8 cellular contexts compared by ENCODE assay signal in the genomic region with DNA sequence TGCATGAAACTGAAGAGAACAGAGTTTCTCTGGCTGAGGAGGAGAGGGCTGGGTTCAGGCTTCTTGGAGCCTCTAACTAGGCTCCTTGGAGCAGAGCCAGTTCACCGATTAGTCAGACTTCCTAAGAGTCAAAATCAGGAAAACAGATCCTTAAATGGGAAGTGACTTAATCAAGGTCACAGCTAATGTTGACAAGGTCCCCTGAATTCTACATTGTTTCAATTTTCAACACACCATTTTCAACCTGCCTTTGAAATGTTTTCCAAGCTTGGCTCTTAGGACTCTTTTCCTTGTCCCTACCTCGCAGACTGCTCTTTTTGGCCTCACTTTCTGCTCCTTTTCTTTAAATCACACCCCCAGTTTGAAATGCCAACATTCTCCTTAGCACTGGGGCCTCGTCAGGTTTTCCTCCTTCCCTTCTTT. TPM values are rescaled to one million over a fixed set of nuclear protein-coding genes. Genes with fewer than 3 reads are reported as not detected.
DNase-seq lines count a peak whose midpoint lies in the region; ATAC-seq, FAIRE-seq and TF ChIP-seq lines count a peak whose summit lies in the region.

No MANE protein-coding gene starts in this region.

- 0% methylated on average over 1 of the region's 3 CpGs; no CpG with 5 or more reads in 1 of the 2 experiments for WGBS in IMR-90 (ENCODE audit: extremely low coverage in 2 of 2, insufficient read length in 1 of 2), 2 experiments
- 7% methylated on average over 3 of the region's 3 CpGs for WGBS in HepG2 (ENCODE audit: low lambda C conversion rate)
- 54 to 59% methylated on average over 2 to 3 of the region's 3 CpGs for WGBS in transverse colon (ENCODE audit: low coverage in 1 of 2), 2 donors

- peak overlapping the region; percentile 52; the same call in 1 of the 2 replicates for H3K9ac ChIP-seq in IMR-90 (ENCODE audit: low read depth, low read length)
- peak overlapping the region; percentile 2; the same call in 1 of the 2 replicates for H3K9ac ChIP-seq in HepG2 (ENCODE audit: insufficient read depth, low read depth, low read length)

- CTCF ChIA-PET in IMR-90 (lab: Yijun Ruan, JAX) = no interaction called here
- CTCF ChIA-PET in HepG2 (lab: Yijun Ruan, JAX; ENCODE audit: low intra/inter-chr PET ratio, low total read pairs) = no interaction called here

- H3K27me3 Mint-ChIP-seq in activated naive CD8-positive, alpha-beta T cell treated with anti-CD3 and anti-CD28 coated beads for 36 hours = peaks cover 7% of the 10 kb centered on the region
- peaks cover 10% of the 10 kb centered on the region for H3K27me3 Mint-ChIP-seq in activated CD4-positive, alpha-beta T cell treated with anti-CD3 and anti-CD28 coated beads, Interleukin-2, amount 10 ng/mL, durations not matched to agents 24 days and 14 days

- no peak overlapping the region for H3K4me3 ChIP-seq in IMR-90 (ENCODE audit: insufficient read depth, low read depth, low read length)
- no peak overlapping the region for H3K4me3 ChIP-seq in bronchial epithelial cell (ENCODE audit: low read depth, low read length)
- no peak overlapping the region for H3K4me3 ChIP-seq in HepG2 (replicated peaks in 1 of 3; ENCODE audit: insufficient read depth in 1 of 3, low read depth in 2 of 3, low read length in 3 of 3)
- H3K4me3 ChIP-seq in transverse colon = no peak overlapping the region

- peak overlapping the region; percentile 93 for H3K14ac ChIP-seq in IMR-90 (replicated peaks; ENCODE audit: low read depth, low read length)

- peak overlapping the region; percentile 97 to 98 for H4K8ac ChIP-seq in IMR-90 (ENCODE audit: low read depth in 2 of 2, low read length in 2 of 2)

- H3K9me3 ChIP-seq in IMR-90 (ENCODE audit: control insufficient read depth, insufficient read depth, low read length) (no peaks in the 10 kb centered on the region), HepG2 (ENCODE audit: low read length) (peaks cover 9% of the 10 kb centered on the region; the same call in 1 of the 2 replicates), transverse colon (no peaks in the 10 kb centered on the region)

- H2BK5ac ChIP-seq in IMR-90 (ENCODE audit: low read depth, low read length, poor library complexity, severe bottlenecking) = peak overlapping the region; percentile 92

- H3K56ac ChIP-seq in IMR-90 (ENCODE audit: extremely low read depth, insufficient read depth, low read length) = peak overlapping the region; percentile 96

- H2AFZ ChIP-seq in IMR-90 (replicated peaks; ENCODE audit: low read length, poor library complexity) (peak overlapping the region; percentile 66), HepG2 (ENCODE audit: low read length) (no peak overlapping the region)

- H3K4me3 Mint-ChIP-seq in activated naive CD8-positive, alpha-beta T cell treated with anti-CD3 and anti-CD28 coated beads for 36 hours = no peak overlapping the region
- H3K4me3 Mint-ChIP-seq in activated CD4-positive, alpha-beta T cell treated with anti-CD3 and anti-CD28 coated beads, Interleukin-2, amount 10 ng/mL, durations not matched to agents 24 days and 14 days = no peak overlapping the region

- peak overlapping the region; percentile 89; the same call in 1 of the 2 replicates for H4K5ac ChIP-seq in IMR-90 (ENCODE audit: low read depth, low read length)

- H3K4me2 ChIP-seq in IMR-90 (ENCODE audit: low read depth, low read length) (peak overlapping the region; percentile 65; the same call in 1 of the 2 replicates), HepG2 (ENCODE audit: low read depth, low read length) (peak overlapping the region; percentile 25; the same call in 1 of the 2 replicates)

- peaks cover 8% of the 10 kb centered on the region for H3K9me3 Mint-ChIP-seq in activated naive CD8-positive, alpha-beta T cell treated with anti-CD3 and anti-CD28 coated beads for 36 hours
- H3K9me3 Mint-ChIP-seq in activated CD4-positive, alpha-beta T cell treated with anti-CD3 and anti-CD28 coated beads, Interleukin-2, amount 10 ng/mL, durations not matched to agents 24 days and 14 days = peaks cover 19% of the 10 kb centered on the region

- intact Hi-C loops in IMR-90 (cut with micrococcal nuclease) = no loop called here
- intact Hi-C loops in HepG2 (cut with micrococcal nuclease; ENCODE audit: unreplicated experiment) = loop anchor here (10.0 kb wide), 1 partner anchor 389 kb away; no protein-coding TSS in a partner anchor
- intact Hi-C loops in transverse colon (cut with DNase I; ENCODE audit: low total_unique reads) = loop anchor here (5.0 kb wide), 1 partner anchor 287 kb away; no protein-coding TSS in a partner anchor
- intact Hi-C loops in activated CD4-positive, alpha-beta T cell treated with anti-CD3 and anti-CD28 coated beads, Interleukin-2, amount 10 ng/mL, durations not matched to agents 24 days and 14 days (cut with micrococcal nuclease) = loop anchor here (5.0 kb wide), 1 partner anchor 392 kb away; no protein-coding TSS in a partner anchor

- H3K27ac ChIP-seq in IMR-90 (ENCODE audit: insufficient read depth, low read length) (peak overlapping the region; percentile 94), HepG2 (ENCODE audit: extremely low read length, insufficient read depth, low read length) (no peak overlapping the region), transverse colon (peak overlapping the region; percentile 65 to 85 (median 73))

- H3K23ac ChIP-seq in IMR-90 (ENCODE audit: low read depth, low read length) = peak overlapping the region; percentile 91

- POLR2A ChIA-PET in IMR-90 (lab: Charles Lee; ENCODE audit: unreplicated experiment) (no interaction called here), HepG2 (lab: Yijun Ruan, JAX) (no interaction called here)

- BruUV-seq in IMR-90 (replicated peaks; lab: Mats Ljungman, UMichigan) (no TSS peak), HepG2 (replicated peaks; lab: Mats Ljungman, UMichigan) (no TSS peak)

- peaks cover 21% of the 10 kb centered on the region for H3K4me1 ChIP-seq in IMR-90 (ENCODE audit: control insufficient read depth, insufficient read depth, low read length)
- H3K4me1 ChIP-seq in HepG2 (ENCODE audit: insufficient read depth, low read length) = peaks cover 37% of the 10 kb centered on the region
- peaks cover 5 to 32% (median 23%) of the 10 kb centered on the region in 4 donors for H3K4me1 ChIP-seq in transverse colon

- peak; percentile 60 for ATAC-seq in IMR-90 (ENCODE audit: low read depth)
- ATAC-seq in HepG2 = no peak

- no peaks in the 10 kb centered on the region for H4K20me1 ChIP-seq in IMR-90 (ENCODE audit: insufficient read depth, low read length)
- H4K20me1 ChIP-seq in HepG2 (ENCODE audit: insufficient read depth, low read length) = no peaks in the 10 kb centered on the region

- dilution Hi-C loops in IMR-90 (cut with HindIII; ENCODE audit: low sequenced_read_pairs, unreplicated experiment) = no loop called here

- H3K27me3 ChIP-seq in IMR-90 (ENCODE audit: control insufficient read depth, insufficient read depth, low read length) (no peaks in the 10 kb centered on the region), bronchial epithelial cell (ENCODE audit: control insufficient read depth, insufficient read depth, low read length) (no peaks in the 10 kb centered on the region), HepG2 (ENCODE audit: control insufficient read depth in 1 of 2, insufficient read depth in 2 of 2, low read length in 2 of 2) (peaks cover 8 to 21% of the 10 kb centered on the region in 2 experiments; a peak in 2 of 5 replicates), transverse colon (no peaks in the 10 kb centered on the region)

- TF ChIP-seq EP300 in HepG2 (IDR thresholded peaks at IDR 0.05; ENCODE audit: low read depth in 2 of 2, low read length in 2 of 2) (no peak), HepG2 (CRISPR knock-in tag; IDR thresholded peaks at IDR 0.05; ENCODE audit: borderline replicate concordance) (no peak), transverse colon (IDR thresholded peaks at IDR 0.05; ENCODE audit: low read depth) (no peak)

- FAIRE-seq in bronchial epithelial cell (lab: Jason Lieb, UNC) (no peak), HepG2 (lab: Jason Lieb, UNC) (no peak)

- no peak for TF ChIP-seq CTCF in IMR-90 (conservative IDR thresholded peaks at IDR 0.05; ENCODE audit: low read depth, low read length)
- TF ChIP-seq CTCF in bronchial epithelial cell (IDR thresholded peaks at IDR 0.05; ENCODE audit: insufficient read depth, low read length, severe bottlenecking) = no peak
- no peak for TF ChIP-seq CTCF in HepG2 (CRISPR knock-in tag; IDR thresholded peaks at IDR 0.05)
- no peak for TF ChIP-seq CTCF in transverse colon (IDR thresholded peaks at IDR 0.05)

- in situ Hi-C loops in IMR-90 (cut with MboI; ENCODE audit: low sequenced_read_pairs) = loop anchor here (10.0 kb wide), 1 partner anchor 389 kb away; no protein-coding TSS in a partner anchor
- in situ Hi-C loops in HepG2 (cut with HindIII; ENCODE audit: extremely low pct_ligation_motif_present, low pct_unique_long_range_greater_than_20kb) = no loop called here
- in situ Hi-C loops in transverse colon (cut with MboI; ENCODE audit: low pct_ligation_motif_present in 1 of 4, low pct_unique_long_range_greater_than_20kb in 1 of 4, low sequenced_read_pairs in 3 of 4) = loop anchor here in 1 of 4 donors (25.0 kb wide), 1 partner anchor 387 kb away; no protein-coding TSS in a partner anchor

- peaks cover 20% of the 10 kb centered on the region for H3K4me1 Mint-ChIP-seq in activated naive CD8-positive, alpha-beta T cell treated with anti-CD3 and anti-CD28 coated beads for 36 hours
- H3K4me1 Mint-ChIP-seq in activated CD4-positive, alpha-beta T cell treated with anti-CD3 and anti-CD28 coated beads, Interleukin-2, amount 10 ng/mL, durations not matched to agents 24 days and 14 days = peaks cover 22% of the 10 kb centered on the region

- peak overlapping the region; percentile 94 for H2AK5ac ChIP-seq in IMR-90 (ENCODE audit: low read depth, low read length)

- peak overlapping the region; percentile 56 for H2AK9ac ChIP-seq in IMR-90 (replicated peaks; ENCODE audit: low read depth, low read length, poor library complexity)

- H3K27ac Mint-ChIP-seq in activated naive CD8-positive, alpha-beta T cell treated with anti-CD3 and anti-CD28 coated beads for 36 hours = no peak overlapping the region
- no peak overlapping the region for H3K27ac Mint-ChIP-seq in activated CD4-positive, alpha-beta T cell treated with anti-CD3 and anti-CD28 coated beads, Interleukin-2, amount 10 ng/mL, durations not matched to agents 24 days and 14 days

- H2BK15ac ChIP-seq in IMR-90 (ENCODE audit: low read depth, low read length) = peak overlapping the region; percentile 91

- no peaks in the 10 kb centered on the region for H3K79me2 ChIP-seq in HepG2 (ENCODE audit: insufficient read depth, low read length)

- DNase-seq in IMR-90 (peak; percentile 96), bronchial epithelial cell (ENCODE audit: low read depth) (peak; percentile 89), HepG2 (ENCODE audit: low spot score) (peak; percentile 45), transverse colon (peak; percentile 52), GOT3 (lab: John Stamatoyannopoulos, UW) (no peak)
- no peak for DNase-seq in activated naive CD8-positive, alpha-beta T cell treated with anti-CD3 and anti-CD28 coated beads for 36 hours
- no peak for DNase-seq in activated CD4-positive, CD25-positive, alpha-beta regulatory T cell treated with anti-CD3 and anti-CD28 coated beads, Interleukin-2, amount 50 U/mL, for 72 hours
- DNase-seq in activated CD4-positive, alpha-beta T cell treated with anti-CD3 and anti-CD28 coated beads, Interleukin-2, amount 10 ng/mL, durations not matched to agents 24 days and 14 days = no peak

- H3K9me1 ChIP-seq in IMR-90 (ENCODE audit: insufficient read depth, low read length) = peaks cover 4% of the 10 kb centered on the region

- H3K36me3 ChIP-seq in IMR-90 (ENCODE audit: control insufficient read depth, insufficient read depth, low read length) (no peaks in the 10 kb centered on the region), bronchial epithelial cell (ENCODE audit: control insufficient read depth, insufficient read depth, low read length) (no peaks in the 10 kb centered on the region), HepG2 (replicated peaks in 1 of 2; ENCODE audit: control insufficient read depth in 1 of 2, insufficient read depth in 2 of 2, low read length in 2 of 2) (no peaks in the 10 kb centered on the region), transverse colon (no peaks in the 10 kb centered on the region)

- peaks cover 0 to 6% of the 10 kb centered on the region in 2 experiments; a peak in 1 of 4 replicates for H3K79me1 ChIP-seq in IMR-90 (ENCODE audit: low read depth in 1 of 2, low read length in 2 of 2)

- TF ChIP-seq POLR2A in IMR-90 (IDR thresholded peaks at IDR 0.05; ENCODE audit: low read depth, low read length) (no peak), HepG2 (IDR thresholded peaks at IDR 0.05; ENCODE audit: insufficient read depth in 1 of 2, low read depth in 2 of 2, low read length in 2 of 2) (no peak), transverse colon (IDR thresholded peaks at IDR 0.05) (no peak)

- peak overlapping the region; percentile 96 for H2BK120ac ChIP-seq in IMR-90 (ENCODE audit: low read depth, low read length)

- no peak for TF ChIP-seq RAD21 in IMR-90 (IDR thresholded peaks at IDR 0.05; ENCODE audit: low read length)
- TF ChIP-seq RAD21 in HepG2 (CRISPR knock-in tag; IDR thresholded peaks at IDR 0.05) = no peak

- H3K36me3 Mint-ChIP-seq in activated naive CD8-positive, alpha-beta T cell treated with anti-CD3 and anti-CD28 coated beads for 36 hours = peaks cover 2% of the 10 kb centered on the region
- no peaks in the 10 kb centered on the region for H3K36me3 Mint-ChIP-seq in activated CD4-positive, alpha-beta T cell treated with anti-CD3 and anti-CD28 coated beads, Interleukin-2, amount 10 ng/mL, durations not matched to agents 24 days and 14 days (ENCODE audit: low read depth)

- peak overlapping the region; percentile 98 for H4K91ac ChIP-seq in IMR-90 (ENCODE audit: insufficient read depth, low read depth, low read length)

- H3K18ac ChIP-seq in IMR-90 (ENCODE audit: low read depth, low read length) = peak overlapping the region; percentile 91; the same call in 1 of the 2 replicates

- peak overlapping the region; percentile 94 for H2BK20ac ChIP-seq in IMR-90 (ENCODE audit: low read depth, low read length)

- peak overlapping the region; percentile 96 for H3K4ac ChIP-seq in IMR-90 (ENCODE audit: low read depth, low read length)

RNA-seq across cellular contexts. Expression of a gene that starts 16.3 kb away (rescaled TPM):
- total RNA-seq in IMR-90 (2012; rRNA removed) (0.28 TPM in 1 of 2 replicates, not detected in the other), bronchial epithelial cell (not detected in 2 replicates), HepG2 (2016; rRNA removed; fragmentation: Illumina TruSeq; extraction: Trizol) (not detected in 2 replicates), transverse colon (not detected)
- polyA plus RNA-seq in IMR-90 (2012; rRNA removed) (0.20 TPM in 1 of 2 replicates, not detected in the other), HepG2 (2011; rRNA removed) (0.13 TPM in 1 of 2 replicates, not detected in the other)
- 0.14 TPM in 1 of 2 replicates, not detected in the other for polyA plus RNA-seq in IMR-90 (2012; cell fraction: cytosol; rRNA removed)
- polyA plus RNA-seq in IMR-90 (2012; cell fraction: nucleus; rRNA removed; ENCODE audit: low replicate concordance) = 0.41 and 0.42 TPM in 2 replicates
- not detected in 2 replicates for total RNA-seq in HepG2 (2016; cell fraction: cytosol; rRNA removed; fragmentation: Illumina TruSeq; extraction: Trizol; ENCODE audit: low read depth)
- total RNA-seq in HepG2 (2016; cell fraction: insoluble cytoplasmic fraction; rRNA removed; fragmentation: Illumina TruSeq; extraction: Trizol) = not detected in 2 replicates
- total RNA-seq in HepG2 (2016; cell fraction: membrane; rRNA removed; fragmentation: Illumina TruSeq; extraction: Trizol) = not detected in 2 replicates
- not detected in 2 replicates for total RNA-seq in HepG2 (2016; cell fraction: nucleus; rRNA removed; fragmentation: Illumina TruSeq; extraction: Trizol)
- polyA plus RNA-seq in HepG2 (2011; cell fraction: cytosol; rRNA removed) = 0.11 and 0.17 TPM in 2 replicates
- polyA plus RNA-seq in HepG2 (2011; cell fraction: nucleus; rRNA removed) = not detected in 2 replicates
- not detected in 2 replicates for polyA plus RNA-seq in HepG2 (2012)
- not detected in 2 replicates for polyA plus RNA-seq in HepG2 (2016; cell fraction: cytosol; fragmentation: Illumina TruSeq; extraction: Trizol; ENCODE audit: low read depth)
- 0.27 TPM in 1 of 2 replicates, not detected in the other for polyA plus RNA-seq in HepG2 (2016; cell fraction: insoluble cytoplasmic fraction; fragmentation: Illumina TruSeq; extraction: Trizol; ENCODE audit: low read depth)
- polyA plus RNA-seq in HepG2 (2016; cell fraction: membrane; fragmentation: Illumina TruSeq; extraction: Trizol; ENCODE audit: low read depth) = not detected in 2 replicates
- not detected in 2 replicates for polyA plus RNA-seq in HepG2 (2016; cell fraction: nucleus; fragmentation: Illumina TruSeq; extraction: Trizol; ENCODE audit: insufficient read depth, low read depth)
- 0.42 and 1.4 TPM in 2 replicates for polyA minus RNA-seq in HepG2 (2011; rRNA and poly(A)+ RNA removed; ENCODE audit: low replicate concordance)
- polyA minus RNA-seq in HepG2 (2011; cell fraction: cytosol; rRNA and poly(A)+ RNA removed) = not detected in 2 replicates
- not detected in 2 replicates for polyA minus RNA-seq in HepG2 (2011; cell fraction: nucleus; rRNA and poly(A)+ RNA removed)
- not detected for total RNA-seq in activated naive CD8-positive, alpha-beta T cell treated with anti-CD3 and anti-CD28 coated beads for 36 hours
- not detected in 2 replicates for total RNA-seq in activated CD4-positive, alpha-beta T cell treated with anti-CD3 and anti-CD28 coated beads, Interleukin-2, amount 10 ng/mL, durations not matched to agents 24 days and 14 days

RNA-seq across cellular contexts. Expression of a gene that starts 28.2 kb away (rescaled TPM):
- 14.4 and 17.6 TPM in 2 replicates for total RNA-seq in IMR-90 (2012; rRNA removed)
- 9.0 and 9.8 TPM in 2 replicates for polyA plus RNA-seq in IMR-90 (2012; rRNA removed)
- polyA plus RNA-seq in IMR-90 (2012; cell fraction: cytosol; rRNA removed) = 5.7 and 6.6 TPM in 2 replicates
- polyA plus RNA-seq in IMR-90 (2012; cell fraction: nucleus; rRNA removed; ENCODE audit: low replicate concordance) = 2.9 and 7.5 TPM in 2 replicates
- 0.26 and 0.51 TPM in 2 replicates for total RNA-seq in bronchial epithelial cell
- 0.15 and 0.31 TPM in 2 replicates for total RNA-seq in HepG2 (2016; rRNA removed; fragmentation: Illumina TruSeq; extraction: Trizol)
- total RNA-seq in HepG2 (2016; cell fraction: cytosol; rRNA removed; fragmentation: Illumina TruSeq; extraction: Trizol; ENCODE audit: low read depth) = not detected in 2 replicates
- total RNA-seq in HepG2 (2016; cell fraction: insoluble cytoplasmic fraction; rRNA removed; fragmentation: Illumina TruSeq; extraction: Trizol) = 0.31 and 0.37 TPM in 2 replicates
- not detected in 2 replicates for total RNA-seq in HepG2 (2016; cell fraction: membrane; rRNA removed; fragmentation: Illumina TruSeq; extraction: Trizol)
- 0.41 and 0.50 TPM in 2 replicates for total RNA-seq in HepG2 (2016; cell fraction: nucleus; rRNA removed; fragmentation: Illumina TruSeq; extraction: Trizol)
- 0.09 and 0.10 TPM in 2 replicates for polyA plus RNA-seq in HepG2 (2011; rRNA removed)
- 0.07 and 0.09 TPM in 2 replicates for polyA plus RNA-seq in HepG2 (2011; cell fraction: cytosol; rRNA removed)
- 0.14 TPM in 2 replicates for polyA plus RNA-seq in HepG2 (2011; cell fraction: nucleus; rRNA removed)
- polyA plus RNA-seq in HepG2 (2012) = not detected in 2 replicates
- not detected in 2 replicates for polyA plus RNA-seq in HepG2 (2016; cell fraction: cytosol; fragmentation: Illumina TruSeq; extraction: Trizol; ENCODE audit: low read depth)
- 0.07 TPM in 1 of 2 replicates, not detected in the other for polyA plus RNA-seq in HepG2 (2016; cell fraction: insoluble cytoplasmic fraction; fragmentation: Illumina TruSeq; extraction: Trizol; ENCODE audit: low read depth)
- not detected in 2 replicates for polyA plus RNA-seq in HepG2 (2016; cell fraction: membrane; fragmentation: Illumina TruSeq; extraction: Trizol; ENCODE audit: low read depth)
- 0.15 TPM in 1 of 2 replicates, not detected in the other for polyA plus RNA-seq in HepG2 (2016; cell fraction: nucleus; fragmentation: Illumina TruSeq; extraction: Trizol; ENCODE audit: insufficient read depth, low read depth)
- 0.82 TPM in 1 of 2 replicates, not detected in the other for polyA minus RNA-seq in HepG2 (2011; rRNA and poly(A)+ RNA removed; ENCODE audit: low replicate concordance)
- not detected in 2 replicates for polyA minus RNA-seq in HepG2 (2011; cell fraction: cytosol; rRNA and poly(A)+ RNA removed)
- 0.12 TPM in 1 of 2 replicates, not detected in the other for polyA minus RNA-seq in HepG2 (2011; cell fraction: nucleus; rRNA and poly(A)+ RNA removed)
- 10 to 100 TPM in 1 of 4 donors, 1 to 10 TPM in 3; 7.9 to 26.3 (median 8.6) TPM for total RNA-seq in transverse colon
- under 1 TPM in 1 of 2 experiments, not detected in 1; 0.06 TPM for total RNA-seq in activated naive CD8-positive, alpha-beta T cell treated with anti-CD3 and anti-CD28 coated beads for 36 hours
- not detected in 2 replicates for total RNA-seq in activated CD4-positive, alpha-beta T cell treated with anti-CD3 and anti-CD28 coated beads, Interleukin-2, amount 10 ng/mL, durations not matched to agents 24 days and 14 days

RNA-seq across cellular contexts. Expression of a gene that starts 36.4 kb away (rescaled TPM):
- total RNA-seq in IMR-90 (2012; rRNA removed) = 170 and 190 TPM in 2 replicates
- 47.7 and 57.9 TPM in 2 replicates for polyA plus RNA-seq in IMR-90 (2012; rRNA removed)
- polyA plus RNA-seq in IMR-90 (2012; cell fraction: cytosol; rRNA removed) = 12.3 and 13.8 TPM in 2 replicates
- 15.1 and 99.8 TPM in 2 replicates for polyA plus RNA-seq in IMR-90 (2012; cell fraction: nucleus; rRNA removed; ENCODE audit: low replicate concordance)
- 64.9 and 73.7 TPM in 2 replicates for total RNA-seq in bronchial epithelial cell
- total RNA-seq in HepG2 (2016; rRNA removed; fragmentation: Illumina TruSeq; extraction: Trizol) = 102 and 162 TPM in 2 replicates
- total RNA-seq in HepG2 (2016; cell fraction: cytosol; rRNA removed; fragmentation: Illumina TruSeq; extraction: Trizol; ENCODE audit: low read depth) = 15.6 and 16.5 TPM in 2 replicates
- 94.8 and 180 TPM in 2 replicates for total RNA-seq in HepG2 (2016; cell fraction: insoluble cytoplasmic fraction; rRNA removed; fragmentation: Illumina TruSeq; extraction: Trizol)
- 45.9 and 57.6 TPM in 2 replicates for total RNA-seq in HepG2 (2016; cell fraction: membrane; rRNA removed; fragmentation: Illumina TruSeq; extraction: Trizol)
- 66.9 and 67.5 TPM in 2 replicates for total RNA-seq in HepG2 (2016; cell fraction: nucleus; rRNA removed; fragmentation: Illumina TruSeq; extraction: Trizol)
- 55.9 and 80.7 TPM in 2 replicates for polyA plus RNA-seq in HepG2 (2011; rRNA removed)
- polyA plus RNA-seq in HepG2 (2011; cell fraction: cytosol; rRNA removed) = 39.5 and 46.1 TPM in 2 replicates
- 54.9 and 64.9 TPM in 2 replicates for polyA plus RNA-seq in HepG2 (2011; cell fraction: nucleus; rRNA removed)
- 45.5 and 46.6 TPM in 2 replicates for polyA plus RNA-seq in HepG2 (2012)
- 4.4 and 5.4 TPM in 2 replicates for polyA plus RNA-seq in HepG2 (2016; cell fraction: cytosol; fragmentation: Illumina TruSeq; extraction: Trizol; ENCODE audit: low read depth)
- polyA plus RNA-seq in HepG2 (2016; cell fraction: insoluble cytoplasmic fraction; fragmentation: Illumina TruSeq; extraction: Trizol; ENCODE audit: low read depth) = 124 and 138 TPM in 2 replicates
- 16.5 and 20.8 TPM in 2 replicates for polyA plus RNA-seq in HepG2 (2016; cell fraction: membrane; fragmentation: Illumina TruSeq; extraction: Trizol; ENCODE audit: low read depth)
- 88.5 and 91.4 TPM in 2 replicates for polyA plus RNA-seq in HepG2 (2016; cell fraction: nucleus; fragmentation: Illumina TruSeq; extraction: Trizol; ENCODE audit: insufficient read depth, low read depth)
- 105 and 134 TPM in 2 replicates for polyA minus RNA-seq in HepG2 (2011; rRNA and poly(A)+ RNA removed; ENCODE audit: low replicate concordance)
- 70.2 and 86.9 TPM in 2 replicates for polyA minus RNA-seq in HepG2 (2011; cell fraction: cytosol; rRNA and poly(A)+ RNA removed)
- 68.6 and 73.8 TPM in 2 replicates for polyA minus RNA-seq in HepG2 (2011; cell fraction: nucleus; rRNA and poly(A)+ RNA removed)
- total RNA-seq in transverse colon = 10 to 100 TPM; 37.5 to 63.9 (median 40.6) TPM
- total RNA-seq in activated naive CD8-positive, alpha-beta T cell treated with anti-CD3 and anti-CD28 coated beads for 36 hours = 100 to 1,000 TPM; 124 to 128 TPM
- 95.4 and 101 TPM in 2 replicates for total RNA-seq in activated CD4-positive, alpha-beta T cell treated with anti-CD3 and anti-CD28 coated beads, Interleukin-2, amount 10 ng/mL, durations not matched to agents 24 days and 14 days

Comparison
In these comparisons a context has a peak if more than half of its experiments do, and no peak if none do; other contexts are left out.
1. DNase-seq: peak in IMR-90 (single experiment), bronchial epithelial cell (single experiment), HepG2 (single experiment) and transverse colon (single experiment); none in activated naive CD8-positive, alpha-beta T cell treated with anti-CD3 and anti-CD28 coated beads for 36 hours (single experiment), activated CD4-positive, CD25-positive, alpha-beta regulatory T cell treated with anti-CD3 and anti-CD28 coated beads, Interleukin-2, amount 50 U/mL, for 72 hours (single experiment), activated CD4-positive, alpha-beta T cell treated with anti-CD3 and anti-CD28 coated beads, Interleukin-2, amount 10 ng/mL, durations not matched to agents 24 days and 14 days (single experiment) and GOT3 (single experiment).